In the genomic region with DNA sequence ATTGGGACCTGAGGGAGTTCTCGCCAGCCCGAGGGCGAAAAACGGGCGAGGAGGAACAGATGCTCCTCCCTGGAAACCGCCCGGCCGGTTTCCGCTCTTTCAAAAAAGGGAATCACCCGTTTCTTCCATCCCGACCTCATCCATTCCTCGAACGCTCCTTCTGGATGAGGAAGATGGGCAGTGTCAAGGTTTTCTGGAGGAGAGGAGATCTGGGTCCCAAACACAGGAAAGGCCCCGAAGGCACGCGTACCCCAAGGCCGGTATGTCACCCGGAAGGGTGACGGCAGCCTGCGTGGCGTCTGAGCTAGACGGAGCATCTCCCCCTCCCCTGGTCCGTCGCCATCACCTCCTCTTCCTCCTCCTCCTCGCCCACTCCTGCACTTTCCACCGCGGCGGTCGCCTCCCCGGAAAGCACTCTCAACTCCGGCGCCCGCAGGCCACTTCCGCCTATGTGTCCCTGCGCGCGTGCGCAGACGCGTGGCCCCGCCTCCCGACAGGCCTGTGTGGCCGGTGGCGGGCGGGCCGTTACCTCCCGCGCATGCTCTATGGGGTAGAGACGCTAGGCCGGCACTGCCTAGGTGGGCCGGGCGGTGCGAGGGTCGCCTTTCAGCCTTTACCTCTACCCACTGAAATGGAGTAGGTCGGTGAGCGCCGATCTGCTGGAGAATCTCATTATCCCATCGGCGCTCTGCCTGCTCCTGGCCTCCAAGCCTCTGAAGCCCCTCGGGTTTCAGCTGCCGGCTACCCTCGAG, we compare ENCODE assay signal across 8 cellular contexts. TPM values are rescaled to one million over a fixed set of nuclear protein-coding genes. Genes with fewer than 3 reads are reported as not detected.
A peak's percentile ranks its signal among the peaks of the same experiment; 100 is the strongest.
DNase-seq lines count a peak whose midpoint lies in the region; ATAC-seq and TF ChIP-seq lines count a peak whose summit lies in the region.

A gene (minus strand): TSS at position 453 of the 752 bp plus-strand sequence.

- TF ChIP-seq CTCF in Peyer's patch (IDR thresholded peaks at IDR 0.05) = peak in 1 of 6 experiments; percentile 32
- TF ChIP-seq CTCF in esophagus muscularis mucosa (IDR thresholded peaks at IDR 0.05) = peak in 1 of 3 experiments; percentile 12

- 3% methylated on average over 25 of the region's 62 CpGs for WGBS in esophagus muscularis mucosa

- TF ChIP-seq EP300 in esophagus muscularis mucosa (IDR thresholded peaks at IDR 0.05) = no peak

- TF ChIP-seq POLR2A in Peyer's patch (IDR thresholded peaks at IDR 0.05) = peak; percentile 85 to 87
- peak; percentile 57 for TF ChIP-seq POLR2A in esophagus muscularis mucosa (IDR thresholded peaks at IDR 0.05; ENCODE audit: low read depth)

- H3K4me1 ChIP-seq in Peyer's patch (peaks cover 0 to 15% (median 6%) of the 10 kb centered on the region in 4 donors), esophagus muscularis mucosa (peaks cover 8 to 32% (median 28%) of the 10 kb centered on the region in 4 donors), muscle layer of duodenum (ENCODE audit: control insufficient read depth in 1 of 2, insufficient read depth in 2 of 2, low read length in 2 of 2) (peaks cover 9 to 19% of the 10 kb centered on the region in 2 donors)

- ATAC-seq in GM21825 (IDR thresholded peaks at IDR 0.05; ENCODE audit: unreplicated experiment) = peak; percentile 98
- peak; percentile 96 to 97 for ATAC-seq in activated T-cell treated with anti-CD3 and anti-CD28 coated beads, Interleukin-2, amount 50 U/mL, for 72 hours (replicated peaks in 1 of 2)

- H3K27ac Mint-ChIP-seq in activated T-cell treated with anti-CD3 and anti-CD28 coated beads, Interleukin-2, amount 50 U/mL, for 72 hours = peak within 1 kb of the TSS; percentile 96

- DNase-seq in DMS79 treated with DMSO at 0.1 percent for 48 hours (lab: John Stamatoyannopoulos, UW) (peak; percentile 52), Peyer's patch (peak; percentile 95 to 98 (median 98)), esophagus muscularis mucosa (ENCODE audit: extremely low spot score) (peak; percentile 96)
- DNase-seq in activated T-cell treated with anti-CD3 and anti-CD28 coated beads, Interleukin-2, amount 50 U/mL, for 72 hours = peak; percentile 98 to 99
- DNase-seq in stimulated activated CD8-positive, alpha-beta memory T cell treated with anti-CD3 and anti-CD28 coated beads, Interleukin-7, amount 100 ng/mL, for 24 hours (ENCODE audit: low read depth) = peak; percentile 96

- H3K27ac ChIP-seq in KOPT-K1 (ENCODE audit: low read depth, low read length, poor library complexity, severe bottlenecking) (peak within 1 kb of the TSS; percentile 88), Peyer's patch (peak within 1 kb of the TSS; percentile 80 to 85 (median 83)), esophagus muscularis mucosa (replicated peaks in 1 of 4) (peak within 1 kb of the TSS; percentile 89 to 91 (median 90)), muscle layer of duodenum (ENCODE audit: low read length) (peak within 1 kb of the TSS; percentile 96)

- H3K36me3 ChIP-seq in KOPT-K1 (ENCODE audit: insufficient read depth, low read length) (peaks cover 7% of the 10 kb centered on the region; the same call in 1 of the 2 replicates), Peyer's patch (no peaks in the 10 kb centered on the region), esophagus muscularis mucosa (no peaks in the 10 kb centered on the region), muscle layer of duodenum (ENCODE audit: control insufficient read depth in 1 of 2, insufficient read depth in 2 of 2, low read length in 2 of 2) (peaks cover 0 to 6% of the 10 kb centered on the region in 2 donors)

- H3K4me3 Mint-ChIP-seq in activated T-cell treated with anti-CD3 and anti-CD28 coated beads, Interleukin-2, amount 50 U/mL, for 72 hours = peak within 1 kb of the TSS; percentile 93 to 97

- no peaks in the 10 kb centered on the region for H3K27me3 Mint-ChIP-seq in activated T-cell treated with anti-CD3 and anti-CD28 coated beads, Interleukin-2, amount 50 U/mL, for 72 hours (ENCODE audit: low read depth)

- H3K27me3 ChIP-seq in Peyer's patch = no peaks in the 10 kb centered on the region
- H3K27me3 ChIP-seq in esophagus muscularis mucosa = no peaks in the 10 kb centered on the region
- no peaks in the 10 kb centered on the region for H3K27me3 ChIP-seq in muscle layer of duodenum (ENCODE audit: low read depth, low read length)

- no peaks in the 10 kb centered on the region for H3K9me3 Mint-ChIP-seq in activated T-cell treated with anti-CD3 and anti-CD28 coated beads, Interleukin-2, amount 50 U/mL, for 72 hours

- peaks cover 30% of the 10 kb centered on the region for H3K4me1 Mint-ChIP-seq in activated T-cell treated with anti-CD3 and anti-CD28 coated beads, Interleukin-2, amount 50 U/mL, for 72 hours (ENCODE audit: low read depth)

- H3K9me3 ChIP-seq in KOPT-K1 (ENCODE audit: insufficient read depth, low read length, poor library complexity, severe bottlenecking) = peaks cover 13% of the 10 kb centered on the region
- H3K9me3 ChIP-seq in Peyer's patch = no peaks in the 10 kb centered on the region
- H3K9me3 ChIP-seq in esophagus muscularis mucosa = no peaks in the 10 kb centered on the region
- no peaks in the 10 kb centered on the region for H3K9me3 ChIP-seq in muscle layer of duodenum (ENCODE audit: control insufficient read depth in 1 of 2, low read length in 2 of 2)

- intact Hi-C loops in esophagus muscularis mucosa (cut with DNase I) = no loop called here

- peak within 1 kb of the TSS; percentile 64 to 81 (median 68) for H3K4me3 ChIP-seq in Peyer's patch
- H3K4me3 ChIP-seq in esophagus muscularis mucosa = peak within 1 kb of the TSS; percentile 74 to 98 (median 82)
- peak within 1 kb of the TSS; percentile 94 to 95 for H3K4me3 ChIP-seq in muscle layer of duodenum (ENCODE audit: low read depth in 1 of 2, low read length in 2 of 2)

- peaks cover 0 to 4% of the 10 kb centered on the region in 2 donors for H3K36me3 Mint-ChIP-seq in activated T-cell treated with anti-CD3 and anti-CD28 coated beads, Interleukin-2, amount 50 U/mL, for 72 hours (ENCODE audit: insufficient read depth in 2 of 2)

RNA-seq across cellular contexts. Expression of the gene that starts here (rescaled TPM):
- 10 to 100 TPM; 12.5 to 26.6 (median 16.9) TPM for total RNA-seq in Peyer's patch
- total RNA-seq in activated T-cell treated with anti-CD3 and anti-CD28 coated beads, Interleukin-2, amount 50 U/mL, for 72 hours = 10 to 100 TPM; 10.7 to 17.3 TPM
- 10 to 100 TPM; 12.1 to 16.6 (median 13.8) TPM for total RNA-seq in esophagus muscularis mucosa

Comparison
In these comparisons a context has a peak if more than half of its experiments do, and no peak if none do; other contexts are left out.
1. Peak in every context shown above with its lines: DNase-seq, ATAC-seq, H3K4me3 ChIP-seq and H3K27ac ChIP-seq.